Comparison of ENCODE assay signal across 8 cellular contexts in the genomic region with DNA sequence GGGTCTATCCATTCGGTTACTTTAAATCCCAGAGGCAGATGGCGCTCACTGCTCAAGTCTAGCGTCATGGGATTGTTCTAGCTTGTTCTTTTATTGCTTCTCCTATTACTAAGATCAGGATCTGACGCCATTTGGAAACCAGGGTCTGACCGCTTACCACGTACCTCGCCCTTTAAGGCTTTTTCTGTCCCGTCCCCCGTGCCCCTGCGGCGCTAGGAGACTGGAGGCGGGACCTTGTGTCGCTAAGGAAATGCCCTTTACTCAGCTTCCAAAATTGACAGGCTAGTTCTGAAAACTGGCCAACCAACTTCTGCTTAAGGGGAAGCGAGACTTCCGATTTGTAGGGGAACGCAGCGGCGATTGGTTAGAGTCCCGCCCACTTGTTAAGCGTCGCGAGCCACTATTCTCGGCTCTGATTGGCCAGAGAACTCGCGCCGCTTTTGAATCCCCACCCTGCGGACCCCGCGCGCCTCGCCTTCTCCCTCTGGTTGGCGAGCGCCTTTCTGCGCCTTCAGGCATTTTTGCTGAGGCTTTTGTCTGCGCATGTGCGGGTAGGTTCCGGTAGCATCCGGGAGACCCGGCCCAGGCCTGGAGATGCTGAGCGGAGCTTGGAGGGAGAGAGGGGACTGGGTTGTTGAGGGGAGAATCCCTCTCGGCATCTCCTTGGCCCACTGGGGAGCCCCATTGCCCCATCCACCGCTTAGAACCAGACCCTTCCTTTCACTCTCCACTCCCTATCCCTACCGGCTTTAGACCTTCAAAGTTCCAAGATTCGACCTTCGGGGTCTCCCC. TPM values are rescaled to one million over a fixed set of nuclear protein-coding genes. Genes with fewer than 3 reads are reported as not detected.
A peak's percentile ranks its signal among the peaks of the same experiment; 100 is the strongest.
DNase-seq lines count a peak whose midpoint lies in the region; ATAC-seq and TF ChIP-seq lines count a peak whose summit lies in the region.

No MANE protein-coding gene starts in this region.

- DNase-seq in OCI-M1 (lab: John Stamatoyannopoulos, UW) = peak; percentile 100
- DNase-seq in activated T-cell treated with anti-CD3 and anti-CD28 coated beads for 48 hours (ENCODE audit: low read depth) = peak; percentile 94
- peak; percentile 98 to 99 for DNase-seq in erythroblast (lab: John Stamatoyannopoulos, UW)
- peak; percentile 96 for DNase-seq in mucosa of gallbladder (ENCODE audit: low spot score)
- DNase-seq in stimulated activated CD8-positive, alpha-beta memory T cell treated with anti-CD3 and anti-CD28 coated beads, Interleukin-4, amount 100 ng/mL, for 24 hours (ENCODE audit: low read depth) = peak; percentile 86

- TF ChIP-seq CTCF in C4-2B (conservative IDR thresholded peaks at IDR 0.05) = no peak

- peak overlapping the region; percentile 75 for H3K27ac ChIP-seq in C4-2B

- ATAC-seq in GM19328 (IDR thresholded peaks at IDR 0.05; ENCODE audit: unreplicated experiment) (peak; percentile 75), HG03469 (IDR thresholded peaks at IDR 0.05; ENCODE audit: unreplicated experiment) (peak; percentile 62)

- TF ChIP-seq POLR2A in erythroblast (IDR thresholded peaks at IDR 0.05; ENCODE audit: low read length) = peak; percentile 89

RNA-seq across cellular contexts. Expression of a gene that starts 3.9 kb away (rescaled TPM):
- 0.43 TPM for total RNA-seq in mucosa of gallbladder

RNA-seq across cellular contexts. Expression of a gene that starts 6.5 kb away (rescaled TPM):
- not detected for total RNA-seq in mucosa of gallbladder

RNA-seq across cellular contexts. Expression of a gene that starts 21.8 kb away (rescaled TPM):
- total RNA-seq in mucosa of gallbladder = 7.4 TPM

RNA-seq across cellular contexts. Expression of a gene that starts 23.2 kb away (rescaled TPM):
- total RNA-seq in mucosa of gallbladder = 12.9 TPM

RNA-seq across cellular contexts. Expression of a gene that starts 25.4 kb away (rescaled TPM):
- 0.92 TPM for total RNA-seq in mucosa of gallbladder

Comparison
In these comparisons a context has a peak if more than half of its experiments do, and no peak if none do; other contexts are left out.
1. Peak in every context shown above with its lines: DNase-seq, ATAC-seq and H3K27ac ChIP-seq.